15 cellular contexts compared by ENCODE assay signal in genomic region chr9:76624381-76625048, GRCh38.
A peak's percentile ranks its signal among the peaks of the same experiment; 100 is the strongest.
DNase-seq lines count a peak whose midpoint lies in the region; ATAC-seq and TF ChIP-seq lines count a peak whose summit lies in the region.
"Had no signal": no experiment of that assay in that cellular context is flagged by ENCODE, and none has a peak within 500 bp of the region (broad histone marks: within the 10 kb centered on the region; RNA-seq: fewer than 3 reads in every experiment).

No MANE protein-coding gene starts in this region.

- peak overlapping the region; percentile 8 for H3K4me3 ChIP-seq in DOHH2 (ENCODE audit: low read length)
- no peak overlapping the region for H3K4me3 ChIP-seq in body of pancreas
- H3K4me3 ChIP-seq: A549, SK-N-MC, upper lobe of right lung had no signal

- H3K27ac ChIP-seq in DOHH2 (ENCODE audit: low read depth, low read length): peak overlapping the region; percentile 92
- no peak overlapping the region for H3K27ac ChIP-seq in body of pancreas
- H3K27ac ChIP-seq: A549, SK-N-MC, upper lobe of right lung had no signal

- H3K9me3 Mint-ChIP-seq in stimulated activated naive CD8-positive, alpha-beta T cell treated with anti-CD3 and anti-CD28 coated beads, Interleukin-15, amount 100 ng/mL, for 72 hours: no peaks in the 10 kb centered on the region
- H3K9me3 Mint-ChIP-seq: activated CD8-positive, alpha-beta T cell treated with anti-CD3 and anti-CD28 coated beads for 36 hours had no signal

- no peak for DNase-seq in stimulated activated naive CD8-positive, alpha-beta T cell treated with anti-CD3 and anti-CD28 coated beads, Interleukin-15, amount 100 ng/mL, for 72 hours
- no peak for DNase-seq in body of pancreas
- DNase-seq in activated CD4-positive, CD25-positive, alpha-beta regulatory T cell (lab: John Stamatoyannopoulos, UW): no peak
- DNase-seq in NAMALWA (ENCODE audit: low spot score): no peak
- DNase-seq: activated CD8-positive, alpha-beta T cell treated with anti-CD3 and anti-CD28 coated beads for 36 hours; GF-D8; kidney; stimulated activated CD4-positive, alpha-beta T cell treated with anti-CD3 and anti-CD28 coated beads, Interleukin-4, amount 100 ng/mL, for 4 hours; upper lobe of right lung had no signal

- intact Hi-C loops in body of pancreas (cut with DNase I): no loop called here

- H3K4me1 ChIP-seq in DOHH2 (ENCODE audit: control insufficient read depth, low read length) (peaks cover 79% of the 10 kb centered on the region), body of pancreas (no peaks in the 10 kb centered on the region)
- H3K4me1 ChIP-seq: A549 had no signal

- H3K36me3 ChIP-seq in DOHH2 (ENCODE audit: control insufficient read depth, low read length): no peaks in the 10 kb centered on the region
- no peaks in the 10 kb centered on the region for H3K36me3 ChIP-seq in body of pancreas (replicated peaks in 1 of 2; ENCODE audit: insufficient read depth in 1 of 2, low read depth in 2 of 2)
- H3K36me3 ChIP-seq: upper lobe of right lung had no signal

- no peaks in the 10 kb centered on the region for H3K9me2 ChIP-seq in DOHH2 (replicated peaks; ENCODE audit: control insufficient read depth, low read length)

- no peaks in the 10 kb centered on the region for H3K27me3 ChIP-seq in DOHH2 (ENCODE audit: control insufficient read depth, low read length)
- H3K27me3 ChIP-seq in body of pancreas: no peaks in the 10 kb centered on the region
- H3K27me3 ChIP-seq: upper lobe of right lung had no signal

- H4K20me1 ChIP-seq in DOHH2 (ENCODE audit: control insufficient read depth, insufficient read depth, low read depth, low read length): no peaks in the 10 kb centered on the region

- TF ChIP-seq CTCF in DOHH2 (IDR thresholded peaks at IDR 0.05; ENCODE audit: low read depth, low read length, poor library complexity, severe bottlenecking) (no peak), body of pancreas (IDR thresholded peaks at IDR 0.05) (no peak)

- no peak overlapping the region for H3K4me3 Mint-ChIP-seq in stimulated activated naive CD8-positive, alpha-beta T cell treated with anti-CD3 and anti-CD28 coated beads, Interleukin-15, amount 100 ng/mL, for 72 hours
- H3K4me3 Mint-ChIP-seq: activated CD8-positive, alpha-beta T cell treated with anti-CD3 and anti-CD28 coated beads for 36 hours had no signal

- H3K79me2 ChIP-seq in DOHH2 (ENCODE audit: control insufficient read depth, low read length): no peaks in the 10 kb centered on the region

- peaks cover 3% of the 10 kb centered on the region for H3K4me1 Mint-ChIP-seq in stimulated activated naive CD8-positive, alpha-beta T cell treated with anti-CD3 and anti-CD28 coated beads, Interleukin-15, amount 100 ng/mL, for 72 hours

- peaks cover 24% of the 10 kb centered on the region for H3F3A ChIP-seq in DOHH2 (ENCODE audit: control insufficient read depth, insufficient read depth)

- no peak for TF ChIP-seq POLR2A in body of pancreas (IDR thresholded peaks at IDR 0.05)

- WGBS in body of pancreas, 2 donors: 87 to 90% methylated on average over 5 of the region's 5 CpGs

- H3K9me3 ChIP-seq in DOHH2 (ENCODE audit: control insufficient read depth, insufficient read depth, low read length): no peaks in the 10 kb centered on the region
- no peaks in the 10 kb centered on the region for H3K9me3 ChIP-seq in body of pancreas
- H3K9me3 ChIP-seq: A549, upper lobe of right lung had no signal

- ATAC-seq in GM19351 (IDR thresholded peaks at IDR 0.05; ENCODE audit: unreplicated experiment): peak; percentile 99
- peak; percentile 97 for ATAC-seq in HG02798 (IDR thresholded peaks at IDR 0.05; ENCODE audit: poor library complexity, unreplicated experiment)
- ATAC-seq in HG03558 (IDR thresholded peaks at IDR 0.05; ENCODE audit: extremely low read depth, unreplicated experiment): peak; percentile 91
- ATAC-seq in stimulated activated naive CD8-positive, alpha-beta T cell treated with anti-CD3 and anti-CD28 coated beads, Interleukin-15, amount 100 ng/mL, for 72 hours: no peak
- no peak for ATAC-seq in body of pancreas
- ATAC-seq: A549; activated CD8-positive, alpha-beta T cell treated with anti-CD3 and anti-CD28 coated beads for 36 hours; upper lobe of right lung had no signal

- peaks cover 45% of the 10 kb centered on the region for H3K27me3 Mint-ChIP-seq in stimulated activated naive CD8-positive, alpha-beta T cell treated with anti-CD3 and anti-CD28 coated beads, Interleukin-15, amount 100 ng/mL, for 72 hours

- peak overlapping the region; percentile 40 for H3K4me2 ChIP-seq in DOHH2 (ENCODE audit: low read length)
- H3K4me2 ChIP-seq: A549 had no signal

- no peak overlapping the region for H3K27ac Mint-ChIP-seq in stimulated activated naive CD8-positive, alpha-beta T cell treated with anti-CD3 and anti-CD28 coated beads, Interleukin-15, amount 100 ng/mL, for 72 hours
- H3K27ac Mint-ChIP-seq: activated CD8-positive, alpha-beta T cell treated with anti-CD3 and anti-CD28 coated beads for 36 hours had no signal

Comparison
In these comparisons a context has a peak if more than half of its experiments do, and no peak if none do; other contexts are left out.
1. ATAC-seq: peak in GM19351 (single experiment), HG02798 (single experiment) and HG03558 (single experiment); none in stimulated activated naive CD8-positive, alpha-beta T cell treated with anti-CD3 and anti-CD28 coated beads, Interleukin-15, amount 100 ng/mL, for 72 hours (single experiment) and body of pancreas (single experiment).